8 cellular contexts compared by ENCODE assay signal in genomic region chr17:6639651-6640535, GRCh38. TPM values are rescaled to one million over a fixed set of nuclear protein-coding genes. Genes with fewer than 3 reads are reported as not detected.
DNase-seq lines count a peak whose midpoint lies in the region; ATAC-seq and TF ChIP-seq lines count a peak whose summit lies in the region.

No MANE protein-coding gene starts in this region.

- intact Hi-C loops in activated CD8-positive, alpha-beta T cell treated with anti-CD3 and anti-CD28 coated beads for 36 hours (cut with micrococcal nuclease) = loop anchor here (10.0 kb wide), 1 partner anchor 165 kb away; no protein-coding TSS in a partner anchor

- peaks cover 35% of the 10 kb centered on the region for H3K36me3 Mint-ChIP-seq in activated CD8-positive, alpha-beta T cell treated with anti-CD3 and anti-CD28 coated beads for 36 hours (ENCODE audit: low read depth)
- peaks cover 1% of the 10 kb centered on the region for H3K36me3 Mint-ChIP-seq in neural crest cell (ENCODE audit: low read depth)

- peak overlapping the region; percentile 96 for H3K4me3 ChIP-seq in fibroblast of pulmonary artery (replicated peaks; ENCODE audit: low read depth, low read length)

- H3K27ac Mint-ChIP-seq in activated CD8-positive, alpha-beta T cell treated with anti-CD3 and anti-CD28 coated beads for 36 hours = peak overlapping the region; percentile 97
- peak overlapping the region; percentile 100 for H3K27ac Mint-ChIP-seq in neural crest cell (ENCODE audit: unreplicated experiment)

- ATAC-seq in activated CD8-positive, alpha-beta T cell treated with anti-CD3 and anti-CD28 coated beads for 36 hours = peak; percentile 24

- peak; percentile 33 for DNase-seq in stimulated activated CD4-positive, alpha-beta T cell treated with anti-CD3 and anti-CD28 coated beads, Interleukin-12 subunit alpha, Interleukin-12 subunit beta, amount 100 ng/mL, for 4 hours
- DNase-seq in stimulated activated CD4-positive, alpha-beta T cell treated with anti-CD3 and anti-CD28 coated beads, Interleukin-4, amount 100 ng/mL, for 24 hours = no peak
- peak; percentile 41 for DNase-seq in activated CD8-positive, alpha-beta T cell treated with anti-CD3 and anti-CD28 coated beads for 36 hours
- peak; percentile 45 for DNase-seq in fibroblast of pulmonary artery (ENCODE audit: low read depth)
- peak; percentile 49 for DNase-seq in neural crest cell (ENCODE audit: low read depth, low spot score)
- DNase-seq in NCI-H1436 treated with DMSO at 0.1 percent for 48 hours (lab: John Stamatoyannopoulos, UW) = no peak
- no peak for DNase-seq in HuH-7 (ENCODE audit: low spot score)

- no peaks in the 10 kb centered on the region for H3K9me3 Mint-ChIP-seq in activated CD8-positive, alpha-beta T cell treated with anti-CD3 and anti-CD28 coated beads for 36 hours
- H3K9me3 Mint-ChIP-seq in neural crest cell = no peaks in the 10 kb centered on the region

- H3K4me3 Mint-ChIP-seq in activated CD8-positive, alpha-beta T cell treated with anti-CD3 and anti-CD28 coated beads for 36 hours = peak overlapping the region; percentile 89
- H3K4me3 Mint-ChIP-seq in neural crest cell = peak overlapping the region; percentile 98

- no peak for TF ChIP-seq RAD21 in Ishikawa (IDR thresholded peaks at IDR 0.05; ENCODE audit: low read depth)

- no peaks in the 10 kb centered on the region for H3K27me3 Mint-ChIP-seq in activated CD8-positive, alpha-beta T cell treated with anti-CD3 and anti-CD28 coated beads for 36 hours
- H3K27me3 Mint-ChIP-seq in neural crest cell (ENCODE audit: low read depth) = no peaks in the 10 kb centered on the region

- no peak for TF ChIP-seq EP300 in Ishikawa (IDR thresholded peaks at IDR 0.05; ENCODE audit: borderline replicate concordance)

- TF ChIP-seq CTCF in activated CD8-positive, alpha-beta T cell treated with anti-CD3 and anti-CD28 coated beads for 36 hours (IDR thresholded peaks at IDR 0.05) = no peak
- no peak for TF ChIP-seq CTCF in fibroblast of pulmonary artery (IDR thresholded peaks at IDR 0.05; ENCODE audit: low read length, missing control alignments)
- no peak for TF ChIP-seq CTCF in neural crest cell (conservative IDR thresholded peaks at IDR 0.05)

- CTCF ChIA-PET in activated CD8-positive, alpha-beta T cell treated with anti-CD3 and anti-CD28 coated beads for 36 hours (lab: Charles Lee) = interaction anchor here (1.0 to 1.4 kb wide), 2 partner anchors 65 to 381 kb away, joined by 3 read pairs; no protein-coding TSS in a partner anchor

- POLR2A ChIA-PET in activated CD8-positive, alpha-beta T cell treated with anti-CD3 and anti-CD28 coated beads for 36 hours (lab: Charles Lee) = interaction anchor here (2.0 to 4.1 kb wide), 2 partner anchors 11 to 12 kb away, joined by 5 to 28 read pairs; partner anchors contain the start of genes C17orf100 and MED31

- peaks cover 53% of the 10 kb centered on the region for H3K4me1 Mint-ChIP-seq in activated CD8-positive, alpha-beta T cell treated with anti-CD3 and anti-CD28 coated beads for 36 hours (ENCODE audit: low read depth)
- H3K4me1 Mint-ChIP-seq in neural crest cell = peaks cover 30% of the 10 kb centered on the region

TF ChIP-seq in Ishikawa, 13 proteins besides CTCF, POLR2A, EP300 and RAD21:
- TF ChIP-seq USF1 (IDR thresholded peaks at IDR 0.05) (no peak), YY1 (IDR thresholded peaks at IDR 0.05; ENCODE audit: low read depth) (no peak), MAX (IDR thresholded peaks at IDR 0.05) (peak; percentile 26; the same call in 1 of the 2 replicates), FOXM1 (IDR thresholded peaks at IDR 0.05; ENCODE audit: borderline replicate concordance, low read depth) (no peak), TAF1 (IDR thresholded peaks at IDR 0.05; ENCODE audit: low read depth) (0 out of 2 replicates have a peak, but pooled peaks have one; percentile 36), ZBTB7A (IDR thresholded peaks at IDR 0.05; ENCODE audit: low read depth) (no peak)

RNA-seq across cellular contexts. Expression of gene KIAA0753, which starts 0.6 kb away (rescaled TPM):
- 10 to 100 TPM; 16.5 to 17.3 TPM for total RNA-seq in activated CD8-positive, alpha-beta T cell treated with anti-CD3 and anti-CD28 coated beads for 36 hours
- 42.3 and 44.1 TPM in 2 replicates for total RNA-seq in neural crest cell

RNA-seq across cellular contexts. Expression of gene TXNDC17, which starts 1.0 kb away (rescaled TPM):
- total RNA-seq in activated CD8-positive, alpha-beta T cell treated with anti-CD3 and anti-CD28 coated beads for 36 hours = 100 to 1,000 TPM in 1 of 2 experiments, 10 to 100 TPM in 1; 100.0 to 103 TPM
- 112 and 117 TPM in 2 replicates for total RNA-seq in neural crest cell

RNA-seq across cellular contexts. Expression of gene MED31, which starts 11.5 kb away (rescaled TPM):
- 10 to 100 TPM; 21.0 to 24.4 TPM for total RNA-seq in activated CD8-positive, alpha-beta T cell treated with anti-CD3 and anti-CD28 coated beads for 36 hours
- total RNA-seq in neural crest cell = 23.0 and 27.7 TPM in 2 replicates

RNA-seq across cellular contexts. Expression of gene C17orf100, which starts 11.7 kb away (rescaled TPM):
- total RNA-seq in activated CD8-positive, alpha-beta T cell treated with anti-CD3 and anti-CD28 coated beads for 36 hours = 1 to 10 TPM; 1.1 to 1.6 TPM
- total RNA-seq in neural crest cell = 3.2 and 3.7 TPM in 2 replicates

Comparison
In these comparisons a context has a peak if more than half of its experiments do, and no peak if none do; other contexts are left out.
1. DNase-seq: peak in stimulated activated CD4-positive, alpha-beta T cell treated with anti-CD3 and anti-CD28 coated beads, Interleukin-12 subunit alpha, Interleukin-12 subunit beta, amount 100 ng/mL, for 4 hours (single experiment), activated CD8-positive, alpha-beta T cell treated with anti-CD3 and anti-CD28 coated beads for 36 hours (single experiment), fibroblast of pulmonary artery (single experiment) and neural crest cell (single experiment); none in stimulated activated CD4-positive, alpha-beta T cell treated with anti-CD3 and anti-CD28 coated beads, Interleukin-4, amount 100 ng/mL, for 24 hours (single experiment), NCI-H1436 treated with DMSO at 0.1 percent for 48 hours (single experiment) and HuH-7 (single experiment).